Comparison of ENCODE assay signal across 8 cellular contexts in genomic region chr4:113094802-113095201, GRCh38. TPM values are rescaled to one million over a fixed set of nuclear protein-coding genes. Genes with fewer than 3 reads are reported as not detected.
DNase-seq lines count a peak whose midpoint lies in the region; ATAC-seq and TF ChIP-seq lines count a peak whose summit lies in the region.

No MANE protein-coding gene starts in this region.

- H4K20me1 ChIP-seq in KMS-11 (ENCODE audit: insufficient read depth) = no peaks in the 10 kb centered on the region

- intact Hi-C loops in adrenal gland (cut with DNase I) (no loop called here), lower lobe of right lung (cut with DNase I) (no loop called here)

- H3K4me3 ChIP-seq in KMS-11 (IDR thresholded peaks at IDR 0.05; ENCODE audit: insufficient read depth, low read depth, low read length) (no peak overlapping the region), adrenal gland (no peak overlapping the region), lower lobe of right lung (no peak overlapping the region)

- no peak for TF ChIP-seq POLR2A in adrenal gland (IDR thresholded peaks at IDR 0.05)

- no peaks in the 10 kb centered on the region for H3K79me2 ChIP-seq in KMS-11 (ENCODE audit: insufficient read depth, low read depth)

- no peak overlapping the region for H2AFZ ChIP-seq in KMS-11 (ENCODE audit: low read depth)

- H3K36me3 ChIP-seq in KMS-11 (ENCODE audit: insufficient read depth) (no peaks in the 10 kb centered on the region), adrenal gland (replicated peaks in 1 of 2) (no peaks in the 10 kb centered on the region), lower lobe of right lung (no peaks in the 10 kb centered on the region)

- H3K4me1 ChIP-seq in KMS-11 (ENCODE audit: low read depth, poor library complexity, severe bottlenecking) = no peaks in the 10 kb centered on the region
- H3K4me1 ChIP-seq in adrenal gland (replicated peaks in 1 of 2) = peaks cover 0 to 8% of the 10 kb centered on the region in 2 donors
- no peaks in the 10 kb centered on the region for H3K4me1 ChIP-seq in lower lobe of right lung

- H3K9me3 ChIP-seq in adrenal gland (replicated peaks in 1 of 3) = no peaks in the 10 kb centered on the region
- no peaks in the 10 kb centered on the region for H3K9me3 ChIP-seq in lower lobe of right lung

- H3K9ac ChIP-seq in KMS-11 = no peak overlapping the region

- ATAC-seq in lower lobe of right lung (no peak), GM19351 (IDR thresholded peaks at IDR 0.05; ENCODE audit: unreplicated experiment) (no peak), GM19328 (IDR thresholded peaks at IDR 0.05; ENCODE audit: unreplicated experiment) (no peak)

- H3K27me3 ChIP-seq in KMS-11 (ENCODE audit: insufficient read depth, low read depth) (no peaks in the 10 kb centered on the region), adrenal gland (no peaks in the 10 kb centered on the region), lower lobe of right lung (ENCODE audit: low read depth) (no peaks in the 10 kb centered on the region)

- H3K4me2 ChIP-seq in KMS-11 = no peak overlapping the region

- TF ChIP-seq CTCF in KMS-11 (conservative IDR thresholded peaks at IDR 0.05; ENCODE audit: low read depth, low read length) (peak; percentile 85), adrenal gland (IDR thresholded peaks at IDR 0.05) (peak; percentile 46 to 78 (median 72)), lower lobe of right lung (IDR thresholded peaks at IDR 0.05) (peak; percentile 29)

- H3K27ac ChIP-seq in KMS-11 (no peak overlapping the region), adrenal gland (no peak overlapping the region), lower lobe of right lung (no peak overlapping the region)

- DNase-seq in ELR (ENCODE audit: low read depth) (peak; percentile 48), adrenal gland (no peak), lower lobe of right lung (no peak), COLO829 (ENCODE audit: low spot score) (no peak)
- no peak for DNase-seq in stimulated activated CD4-positive, alpha-beta T cell treated with anti-CD3 and anti-CD28 coated beads, Interleukin-12 subunit alpha, Interleukin-12 subunit beta, amount 100 ng/mL, for 4 hours

RNA-seq across cellular contexts. Expression of gene ANK2, which starts 45.3 kb away (rescaled TPM):
- total RNA-seq in adrenal gland = 100 to 1,000 TPM in 1 of 8 donors, 10 to 100 TPM in 7; 27.1 to 229 (median 60.1) TPM
- 10 to 100 TPM in 2 of 3 donors, 1 to 10 TPM in 1; 6.5 to 21.2 (median 14.2) TPM for polyA plus RNA-seq in adrenal gland
- 14.0 TPM for total RNA-seq in lower lobe of right lung

Comparison
In these comparisons a context has a peak if more than half of its experiments do, and no peak if none do; other contexts are left out.
1. CTCF ChIP-seq: peak in every context shown above with its lines; median percentile 85 in KMS-11; 72 in adrenal gland; 29 in lower lobe of right lung.